ENCODE assay signal across 26 cellular contexts in the genomic region with DNA sequence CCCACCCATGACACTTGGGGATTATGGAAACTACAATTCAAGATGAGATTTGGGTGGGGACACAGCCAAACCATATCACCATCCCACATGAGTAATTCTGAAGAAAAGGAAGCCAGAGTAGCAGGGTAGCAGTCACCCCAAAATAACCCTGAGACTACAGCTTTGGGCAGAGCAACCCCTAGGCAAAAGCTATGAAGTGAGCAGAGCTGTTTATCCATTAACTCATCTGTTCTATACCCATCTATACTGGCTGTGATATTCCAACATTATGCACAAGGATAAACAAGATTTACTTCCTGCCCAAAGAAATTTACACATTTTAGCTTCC.
"Had no signal": no experiment of that assay in that cellular context is flagged by ENCODE, and none has a peak within 500 bp of the region (broad histone marks: within the 10 kb centered on the region; RNA-seq: fewer than 3 reads in every experiment).

No MANE protein-coding gene starts in this region.

- H3K4me1 Mint-ChIP-seq: brain had no signal

- ATAC-seq: activated CD8-positive, alpha-beta memory T cell treated with anti-CD3 and anti-CD28 coated beads, Interleukin-2, amount 10 ng/mL, durations not matched to agents 7 days and 5 days; activated CD8-positive, alpha-beta T cell treated with anti-CD3 and anti-CD28 coated beads for 36 hours; left lobe of liver; lower lobe of right lung; naive thymus-derived CD8-positive, alpha-beta T cell; T-helper 17 cell had no signal

- H3K9me3 ChIP-seq: lower lobe of right lung, stomach, testis, uterus had no signal

- H3K27ac Mint-ChIP-seq: activated B cell treated with CpG ODN at 0.5 μM for 24 hours; activated CD8-positive, alpha-beta memory T cell treated with anti-CD3 and anti-CD28 coated beads, Interleukin-2, amount 10 ng/mL, durations not matched to agents 7 days and 5 days; neural progenitor cell; progenitor cell of endocrine pancreas; T-helper 17 cell had no signal

- H3K27me3 Mint-ChIP-seq: activated B cell treated with CpG ODN at 0.5 μM for 24 hours; activated CD8-positive, alpha-beta memory T cell treated with anti-CD3 and anti-CD28 coated beads, Interleukin-2, amount 10 ng/mL, durations not matched to agents 7 days and 5 days; activated CD8-positive, alpha-beta T cell treated with anti-CD3 and anti-CD28 coated beads for 36 hours; brain; naive thymus-derived CD8-positive, alpha-beta T cell; progenitor cell of endocrine pancreas; T-helper 17 cell had no signal

- H3K4me1 ChIP-seq: lower lobe of right lung, neural progenitor cell, testis, uterus had no signal

- H3K27me3 ChIP-seq: hepatocyte, neural progenitor cell, stomach, testis, uterus had no signal

- H3K36me3 Mint-ChIP-seq: brain; immature natural killer cell; naive thymus-derived CD8-positive, alpha-beta T cell; neural progenitor cell had no signal

- H3K9ac ChIP-seq: neural progenitor cell had no signal

- H2AFZ ChIP-seq: hepatocyte, neural progenitor cell had no signal

- H3K4me2 ChIP-seq: hepatocyte, neural progenitor cell had no signal

- DNase-seq: activated B cell treated with CpG ODN at 0.5 μM for 24 hours; activated CD4-positive, alpha-beta T cell treated with anti-CD3 and anti-CD28 coated beads for 48 hours; activated CD8-positive, alpha-beta memory T cell treated with anti-CD3 and anti-CD28 coated beads, Interleukin-2, amount 10 ng/mL, durations not matched to agents 7 days and 5 days; activated CD8-positive, alpha-beta T cell treated with anti-CD3 and anti-CD28 coated beads for 36 hours; activated naive CD4-positive, alpha-beta T cell treated with Interleukin-2 at 50 U/mL for 16 hours; activated T-cell treated with anti-CD3 and anti-CD28 coated beads for 4 hours; anterior cingulate cortex; caudate nucleus; dermis blood vessel endothelial cell; effector memory CD4-positive, alpha-beta T cell; glutamatergic neuron; immature natural killer cell; lower lobe of right lung; naive thymus-derived CD8-positive, alpha-beta T cell; stimulated activated CD4-positive, alpha-beta T cell treated with anti-CD3 and anti-CD28 coated beads, Interleukin-4, amount 100 ng/mL, for 24 hours; stomach; SW 1271; T-helper 17 cell; testis; trophoblast cell; uterus had no signal

- H3K36me3 ChIP-seq: lower lobe of right lung, neural progenitor cell, stomach, uterus had no signal

- H3K4me3 Mint-ChIP-seq: activated B cell treated with CpG ODN at 0.5 μM for 24 hours; activated CD8-positive, alpha-beta memory T cell treated with anti-CD3 and anti-CD28 coated beads, Interleukin-2, amount 10 ng/mL, durations not matched to agents 7 days and 5 days; activated CD8-positive, alpha-beta T cell treated with anti-CD3 and anti-CD28 coated beads for 36 hours; brain; immature natural killer cell; naive thymus-derived CD8-positive, alpha-beta T cell; neural progenitor cell; T-helper 17 cell had no signal

- H3K27ac ChIP-seq: hepatocyte, lower lobe of right lung, neural progenitor cell, stomach, testis, uterus had no signal

- H3K9me3 Mint-ChIP-seq: activated B cell treated with CpG ODN at 0.5 μM for 24 hours, immature natural killer cell had no signal

- H3K4me3 ChIP-seq: hepatocyte, lower lobe of right lung, neural progenitor cell, stomach, testis, uterus had no signal
